Comparison of ENCODE assay signal across 9 cellular contexts in the genomic region with DNA sequence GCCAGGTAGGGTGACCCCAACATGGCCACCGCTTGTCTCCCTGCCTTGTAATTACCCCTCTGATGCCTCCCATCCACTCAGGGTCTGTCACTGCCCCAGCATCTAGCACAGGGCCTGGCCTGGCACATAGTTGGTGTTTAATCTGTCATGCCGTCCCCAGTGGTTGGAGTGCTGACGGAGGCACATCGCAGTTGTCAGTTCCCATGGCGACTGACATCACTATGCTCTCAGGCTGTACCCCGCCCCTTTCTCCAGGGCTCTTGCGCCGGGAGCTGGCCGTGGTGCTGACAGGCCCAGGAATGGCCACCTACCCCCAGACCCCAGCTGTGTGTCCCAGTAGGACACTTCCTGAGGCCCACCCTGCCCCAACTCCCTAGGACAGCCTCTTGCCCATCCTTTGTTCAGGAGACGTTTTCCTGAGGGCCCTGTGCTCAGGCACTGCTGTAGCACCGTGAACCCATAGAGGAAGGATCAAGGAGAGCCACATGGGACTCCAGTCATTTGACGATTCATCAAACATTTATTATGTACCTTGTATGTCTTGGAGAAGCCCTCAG. TPM values are rescaled to one million over a fixed set of nuclear protein-coding genes. Genes with fewer than 3 reads are reported as not detected.
DNase-seq lines count a peak whose midpoint lies in the region; TF ChIP-seq lines count a peak whose summit lies in the region.
"Had no signal": no experiment of that assay in that cellular context is flagged by ENCODE, and none has a peak within 500 bp of the region (broad histone marks: within the 10 kb centered on the region; RNA-seq: fewer than 3 reads in every experiment).

No MANE protein-coding gene starts in this region.

- no peak overlapping the region for H3K27ac Mint-ChIP-seq in activated CD4-positive, alpha-beta T cell treated with anti-CD3 and anti-CD28 coated beads, Interleukin-2, amount 10 ng/mL, durations not matched to agents 24 days and 14 days
- H3K27ac Mint-ChIP-seq: CD4-positive, CD25-positive, alpha-beta regulatory T cell had no signal

- H3K4me3 ChIP-seq in stomach: no peak overlapping the region

- H3K9me3 Mint-ChIP-seq in activated CD4-positive, alpha-beta T cell treated with anti-CD3 and anti-CD28 coated beads, Interleukin-2, amount 10 ng/mL, durations not matched to agents 24 days and 14 days: no peaks in the 10 kb centered on the region
- H3K9me3 Mint-ChIP-seq: CD4-positive, CD25-positive, alpha-beta regulatory T cell had no signal

- H3K4me1 ChIP-seq in stomach: peaks cover 0 to 12% (median 9%) of the 10 kb centered on the region in 4 donors

- TF ChIP-seq CTCF in stomach (IDR thresholded peaks at IDR 0.05): no peak

- no peaks in the 10 kb centered on the region for H3K36me3 ChIP-seq in stomach

- intact Hi-C loops in activated CD4-positive, alpha-beta T cell treated with anti-CD3 and anti-CD28 coated beads, Interleukin-2, amount 10 ng/mL, durations not matched to agents 24 days and 14 days (cut with micrococcal nuclease): no loop called here
- intact Hi-C loops in stomach (cut with DNase I; ENCODE audit: low total_unique reads): no loop called here

- peak overlapping the region in 1 of 5 donors; percentile 1 for H3K27ac ChIP-seq in stomach

- WGBS in stomach, 5 donors: 24 to 33% (median 30%) methylated on average over 11 to 12 of the region's 12 CpGs

- H3K4me1 Mint-ChIP-seq in activated CD4-positive, alpha-beta T cell treated with anti-CD3 and anti-CD28 coated beads, Interleukin-2, amount 10 ng/mL, durations not matched to agents 24 days and 14 days: no peaks in the 10 kb centered on the region

- no peak for TF ChIP-seq POLR2A in stomach (IDR thresholded peaks at IDR 0.05)

- no peaks in the 10 kb centered on the region for H3K9me3 ChIP-seq in stomach

- peak; percentile 73 for DNase-seq in activated CD4-positive, alpha-beta T cell treated with anti-CD3 and anti-CD28 coated beads, Interleukin-2, amount 10 ng/mL, durations not matched to agents 24 days and 14 days
- DNase-seq in activated CD4-positive, alpha-beta T cell treated with anti-CD3 and anti-CD28 coated beads, Interleukin-2, amount 50 U/mL, for 1 hour: no peak
- DNase-seq in activated CD8-positive, alpha-beta memory T cell treated with anti-CD3 and anti-CD28 coated beads, Interleukin-2, amount 50 U/mL, for 4 hours: peak; percentile 16
- DNase-seq in iris pigment epithelial cell (ENCODE audit: low read depth) (peak; percentile 63), stomach (peak; percentile 25), NCI-H1930 (lab: John Stamatoyannopoulos, UW) (no peak), LoVo (ENCODE audit: low spot score) (no peak)
- no peak for DNase-seq in stimulated activated CD4-positive, alpha-beta T cell treated with anti-CD3 and anti-CD28 coated beads, Interleukin-4, amount 100 ng/mL, for 4 hours

- H3K27me3 Mint-ChIP-seq in activated CD4-positive, alpha-beta T cell treated with anti-CD3 and anti-CD28 coated beads, Interleukin-2, amount 10 ng/mL, durations not matched to agents 24 days and 14 days: peaks cover 26% of the 10 kb centered on the region

- H3K4me3 Mint-ChIP-seq in activated CD4-positive, alpha-beta T cell treated with anti-CD3 and anti-CD28 coated beads, Interleukin-2, amount 10 ng/mL, durations not matched to agents 24 days and 14 days: no peak overlapping the region

- H3K36me3 Mint-ChIP-seq in activated CD4-positive, alpha-beta T cell treated with anti-CD3 and anti-CD28 coated beads, Interleukin-2, amount 10 ng/mL, durations not matched to agents 24 days and 14 days (ENCODE audit: low read depth): no peaks in the 10 kb centered on the region
- H3K36me3 Mint-ChIP-seq: CD4-positive, CD25-positive, alpha-beta regulatory T cell had no signal

- no peak for TF ChIP-seq EP300 in stomach (IDR thresholded peaks at IDR 0.05)

- H3K27me3 ChIP-seq in stomach: peaks cover 0 to 38% (median 0%) of the 10 kb centered on the region in 3 donors

RNA-seq across cellular contexts. Expression of a gene that starts 23.0 kb away (rescaled TPM):
- total RNA-seq in activated CD4-positive, alpha-beta T cell treated with anti-CD3 and anti-CD28 coated beads, Interleukin-2, amount 10 ng/mL, durations not matched to agents 24 days and 14 days: 1.3 and 1.5 TPM in 2 replicates
- 10 to 100 TPM in 1 of 5 donors, 1 to 10 TPM in 4; 1.7 to 19.7 (median 5.4) TPM for total RNA-seq in stomach
- 1 to 10 TPM; 3.1 to 5.4 (median 3.7) TPM for polyA plus RNA-seq in stomach

Comparison
In these comparisons a context has a peak if more than half of its experiments do, and no peak if none do; other contexts are left out.
1. DNase-seq: peak in activated CD4-positive, alpha-beta T cell treated with anti-CD3 and anti-CD28 coated beads, Interleukin-2, amount 10 ng/mL, durations not matched to agents 24 days and 14 days (single experiment), activated CD8-positive, alpha-beta memory T cell treated with anti-CD3 and anti-CD28 coated beads, Interleukin-2, amount 50 U/mL, for 4 hours (single experiment), iris pigment epithelial cell (single experiment) and stomach (single experiment); none in activated CD4-positive, alpha-beta T cell treated with anti-CD3 and anti-CD28 coated beads, Interleukin-2, amount 50 U/mL, for 1 hour (single experiment), stimulated activated CD4-positive, alpha-beta T cell treated with anti-CD3 and anti-CD28 coated beads, Interleukin-4, amount 100 ng/mL, for 4 hours (0 of 2), NCI-H1930 (0 of 2) and LoVo (single experiment).